Comparison of ENCODE assay signal across 8 cellular contexts in genomic region chr6:135423649-135424128, GRCh38.
DNase-seq lines count a peak whose midpoint lies in the region; FAIRE-seq and TF ChIP-seq lines count a peak whose summit lies in the region.

No MANE protein-coding gene starts in this region.

- peak; percentile 73 for TF ChIP-seq CTCF in SK-N-SH (IDR thresholded peaks at IDR 0.05)
- TF ChIP-seq CTCF in esophagus muscularis mucosa (IDR thresholded peaks at IDR 0.05), result peak; percentile 42 to 61 (median 45)
- peak; percentile 82 for TF ChIP-seq CTCF in neural crest cell (conservative IDR thresholded peaks at IDR 0.05)

- no peak overlapping the region for H3K27ac Mint-ChIP-seq in neural crest cell (ENCODE audit: unreplicated experiment)

- no peak overlapping the region for H2AFZ ChIP-seq in SK-N-SH (ENCODE audit: low read depth)

- no peaks in the 10 kb centered on the region for H3K9me2 ChIP-seq in SK-N-SH

- H3K9ac ChIP-seq in SK-N-SH, result no peak overlapping the region

- H3K27ac ChIP-seq in SK-N-SH (ENCODE audit: low read depth in 2 of 2, low read length in 1 of 2) (no peak overlapping the region), esophagus muscularis mucosa (replicated peaks in 1 of 4) (no peak overlapping the region)

- no peaks in the 10 kb centered on the region for H3K27me3 ChIP-seq in SK-N-SH (ENCODE audit: insufficient read depth)
- H3K27me3 ChIP-seq in esophagus muscularis mucosa, result no peaks in the 10 kb centered on the region

- H3K4me1 Mint-ChIP-seq in neural crest cell, result no peaks in the 10 kb centered on the region

- POLR2A ChIA-PET in SK-N-SH (lab: Yijun Ruan, JAX), result no interaction called here

- H3K4me3 Mint-ChIP-seq in neural crest cell, result no peak overlapping the region

- no peaks in the 10 kb centered on the region for H3K4me1 ChIP-seq in SK-N-SH (ENCODE audit: control insufficient read depth in 1 of 2, insufficient read depth in 2 of 2, low read depth in 1 of 2, low read length in 1 of 2)
- no peaks in the 10 kb centered on the region for H3K4me1 ChIP-seq in esophagus muscularis mucosa

- no peaks in the 10 kb centered on the region for H3K9me3 Mint-ChIP-seq in neural crest cell

- peak; percentile 81 for TF ChIP-seq RAD21 in SK-N-SH (IDR thresholded peaks at IDR 0.05; ENCODE audit: low read length)

- FAIRE-seq in A204.1 (lab: Jason Lieb, UNC), result peak; percentile 94

- H3K9me3 ChIP-seq in SK-N-SH (no peaks in the 10 kb centered on the region), esophagus muscularis mucosa (no peaks in the 10 kb centered on the region)

- no peaks in the 10 kb centered on the region for H3K36me3 Mint-ChIP-seq in neural crest cell (ENCODE audit: low read depth)

- DNase-seq in GM04504 (ENCODE audit: low read depth) (peak; percentile 13), HCEC 1CT (peak; percentile 36), LHCN-M2 (ENCODE audit: low read depth) (peak; percentile 35), SK-N-SH (peak; percentile 18), esophagus muscularis mucosa (ENCODE audit: extremely low spot score) (no peak), neural crest cell (ENCODE audit: low read depth, low spot score) (no peak), H4 (ENCODE audit: low spot score) (no peak)

- no peaks in the 10 kb centered on the region for H3K79me2 ChIP-seq in SK-N-SH (ENCODE audit: insufficient read depth)

- 13% methylated on average over 2 of the region's 2 CpGs for WGBS in SK-N-SH (ENCODE audit: low lambda C conversion rate)
- 17% methylated on average over 2 of the region's 2 CpGs for WGBS in esophagus muscularis mucosa

- H4K20me1 ChIP-seq in SK-N-SH (ENCODE audit: insufficient read depth), result no peaks in the 10 kb centered on the region

- H3K36me3 ChIP-seq in SK-N-SH (replicated peaks in 1 of 2; ENCODE audit: control insufficient read depth in 1 of 2, insufficient read depth in 2 of 2, low read length in 1 of 2) (peaks cover 10 to 11% of the 10 kb centered on the region in 2 experiments), esophagus muscularis mucosa (peaks cover 4 to 30% (median 6%) of the 10 kb centered on the region in 4 donors)

- TF ChIP-seq EP300 in SK-N-SH (IDR thresholded peaks at IDR 0.05; ENCODE audit: borderline replicate concordance in 1 of 2, low read depth in 1 of 2, low read length in 1 of 2), result no peak
- no peak for TF ChIP-seq EP300 in esophagus muscularis mucosa (IDR thresholded peaks at IDR 0.05)

- H3K27me3 Mint-ChIP-seq in neural crest cell (ENCODE audit: low read depth), result no peaks in the 10 kb centered on the region

- H3K4me3 ChIP-seq in SK-N-SH (ENCODE audit: low read depth in 2 of 2, low read length in 1 of 2) (no peak overlapping the region; a peak in 1 of 4 replicates), esophagus muscularis mucosa (no peak overlapping the region)

- CTCF ChIA-PET in SK-N-SH (lab: Yijun Ruan, JAX), result interaction anchor here (0.5 to 5.5 kb wide), 26 partner anchors 10 to 541 kb away, joined by 3 to 36 read pairs (median 3); no protein-coding TSS in a partner anchor

- intact Hi-C loops in esophagus muscularis mucosa (cut with DNase I), result no loop called here

- no peak for TF ChIP-seq POLR2A in esophagus muscularis mucosa (IDR thresholded peaks at IDR 0.05; ENCODE audit: low read depth)

- H3K4me2 ChIP-seq in SK-N-SH, result no peak overlapping the region

- peaks cover 2% of the 10 kb centered on the region for H3F3A ChIP-seq in SK-N-SH (replicated peaks; ENCODE audit: insufficient read depth)

TF ChIP-seq in SK-N-SH, 30 proteins besides CTCF, POLR2A, EP300 and RAD21:
- TF ChIP-seq SMC3 (IDR thresholded peaks at IDR 0.05; ENCODE audit: low read depth, low read length) (peak; percentile 64; the same call in 1 of the 2 replicates), GABPA (IDR thresholded peaks at IDR 0.05; ENCODE audit: low read depth) (no peak)
TF ChIP-seq in SK-N-SH: peak in this region for 1.

Comparison
In these comparisons a context has a peak if more than half of its experiments do, and no peak if none do; other contexts are left out.
1. DNase-seq: peak in GM04504 (single experiment), HCEC 1CT (single experiment), LHCN-M2 (single experiment) and SK-N-SH (single experiment); none in esophagus muscularis mucosa (single experiment), neural crest cell (single experiment) and H4 (single experiment).
2. Peak in every context shown above with its lines, with median percentiles within 50 percentile points of each other: CTCF ChIP-seq.